18 cellular contexts compared by ENCODE assay signal in genomic region chr11:1629326-1630185, GRCh38. TPM values are rescaled to one million over a fixed set of nuclear protein-coding genes. Genes with fewer than 3 reads are reported as not detected.
"Had no signal": no experiment of that assay in that cellular context is flagged by ENCODE, and none has a peak within 500 bp of the region (broad histone marks: within the 10 kb centered on the region; RNA-seq: fewer than 3 reads in every experiment).

TSS of gene KRTAP5-5 (plus strand) at chr11:1629775. CDS start at chr11:1629841, 66 bp downstream.

- H3K36me3 ChIP-seq: cardiac muscle cell, esophagus muscularis mucosa, gastroesophageal sphincter, heart left ventricle, tibial artery had no signal

- FAIRE-seq: urothelium cell line had no signal

- H3K4me3 Mint-ChIP-seq: activated CD4-positive, alpha-beta T cell treated with anti-CD3 and anti-CD28 coated beads, Interleukin-2, amount 10 ng/mL, durations not matched to agents 24 days and 14 days; activated CD8-positive, alpha-beta T cell treated with anti-CD3 and anti-CD28 coated beads for 36 hours; activated naive CD8-positive, alpha-beta T cell treated with anti-CD3 and anti-CD28 coated beads, Interleukin-2, amount 10 ng/mL, durations not matched to agents 7 days and 5 days; activated T-helper 17 cell treated with anti-CD3 and anti-CD28 coated beads, Interleukin-2, amount 50 U/mL, for 72 hours; naive thymus-derived CD8-positive, alpha-beta T cell had no signal

- H3K9me3 ChIP-seq: esophagus muscularis mucosa, gastroesophageal sphincter, heart left ventricle, tibial artery had no signal

- H3K27ac Mint-ChIP-seq: activated CD4-positive, alpha-beta T cell treated with anti-CD3 and anti-CD28 coated beads, Interleukin-2, amount 10 ng/mL, durations not matched to agents 24 days and 14 days; activated CD8-positive, alpha-beta T cell treated with anti-CD3 and anti-CD28 coated beads for 36 hours; activated naive CD8-positive, alpha-beta T cell treated with anti-CD3 and anti-CD28 coated beads, Interleukin-2, amount 10 ng/mL, durations not matched to agents 7 days and 5 days; activated T-helper 17 cell treated with anti-CD3 and anti-CD28 coated beads, Interleukin-2, amount 50 U/mL, for 72 hours; naive thymus-derived CD8-positive, alpha-beta T cell had no signal

- DNase-seq: kidney glomerular epithelial cell, T1000, tibial artery had no signal

- H3K4me3 ChIP-seq: cardiac muscle cell, esophagus muscularis mucosa, gastroesophageal sphincter, heart left ventricle, tibial artery had no signal

- H3K4me1 Mint-ChIP-seq: activated naive CD8-positive, alpha-beta T cell treated with anti-CD3 and anti-CD28 coated beads, Interleukin-2, amount 10 ng/mL, durations not matched to agents 7 days and 5 days; activated T-helper 17 cell treated with anti-CD3 and anti-CD28 coated beads, Interleukin-2, amount 50 U/mL, for 72 hours had no signal

- H3K9me3 Mint-ChIP-seq: activated CD4-positive, alpha-beta T cell treated with anti-CD3 and anti-CD28 coated beads, Interleukin-2, amount 10 ng/mL, durations not matched to agents 24 days and 14 days; activated CD8-positive, alpha-beta T cell treated with anti-CD3 and anti-CD28 coated beads for 36 hours; activated naive CD8-positive, alpha-beta T cell treated with anti-CD3 and anti-CD28 coated beads, Interleukin-2, amount 10 ng/mL, durations not matched to agents 7 days and 5 days; activated T-helper 17 cell treated with anti-CD3 and anti-CD28 coated beads, Interleukin-2, amount 50 U/mL, for 72 hours; naive thymus-derived CD8-positive, alpha-beta T cell had no signal

- H3K27ac ChIP-seq: cardiac muscle cell, esophagus muscularis mucosa, gastroesophageal sphincter, heart left ventricle, tibial artery had no signal

- H3K4me1 ChIP-seq: tibial artery had no signal

- H3K36me3 Mint-ChIP-seq: activated naive CD8-positive, alpha-beta T cell treated with anti-CD3 and anti-CD28 coated beads, Interleukin-2, amount 10 ng/mL, durations not matched to agents 7 days and 5 days; naive thymus-derived CD8-positive, alpha-beta T cell had no signal

RNA-seq across cellular contexts. Expression of gene KRTAP5-5, which starts in this region (rescaled TPM):
- total RNA-seq: activated CD4-positive, alpha-beta T cell treated with anti-CD3 and anti-CD28 coated beads, Interleukin-2, amount 10 ng/mL, durations not matched to agents 24 days and 14 days; activated CD8-positive, alpha-beta T cell treated with anti-CD3 and anti-CD28 coated beads for 36 hours; activated naive CD8-positive, alpha-beta T cell treated with anti-CD3 and anti-CD28 coated beads, Interleukin-2, amount 10 ng/mL, durations not matched to agents 7 days and 5 days; activated T-helper 17 cell treated with anti-CD3 and anti-CD28 coated beads, Interleukin-2, amount 50 U/mL, for 72 hours; cardiac muscle cell; dermis blood vessel endothelial cell; endothelial cell of umbilical vein; esophagus muscularis mucosa; gastroesophageal sphincter; heart left ventricle; left ventricle myocardium superior; naive thymus-derived CD8-positive, alpha-beta T cell; renal cortical epithelial cell; subcutaneous adipose tissue had no signal
- polyA plus RNA-seq: cardiac muscle cell; endothelial cell of umbilical vein; heart left ventricle; naive thymus-derived CD8-positive, alpha-beta T cell had no signal
